ENCODE assay signal across 19 cellular contexts in the genomic region with DNA sequence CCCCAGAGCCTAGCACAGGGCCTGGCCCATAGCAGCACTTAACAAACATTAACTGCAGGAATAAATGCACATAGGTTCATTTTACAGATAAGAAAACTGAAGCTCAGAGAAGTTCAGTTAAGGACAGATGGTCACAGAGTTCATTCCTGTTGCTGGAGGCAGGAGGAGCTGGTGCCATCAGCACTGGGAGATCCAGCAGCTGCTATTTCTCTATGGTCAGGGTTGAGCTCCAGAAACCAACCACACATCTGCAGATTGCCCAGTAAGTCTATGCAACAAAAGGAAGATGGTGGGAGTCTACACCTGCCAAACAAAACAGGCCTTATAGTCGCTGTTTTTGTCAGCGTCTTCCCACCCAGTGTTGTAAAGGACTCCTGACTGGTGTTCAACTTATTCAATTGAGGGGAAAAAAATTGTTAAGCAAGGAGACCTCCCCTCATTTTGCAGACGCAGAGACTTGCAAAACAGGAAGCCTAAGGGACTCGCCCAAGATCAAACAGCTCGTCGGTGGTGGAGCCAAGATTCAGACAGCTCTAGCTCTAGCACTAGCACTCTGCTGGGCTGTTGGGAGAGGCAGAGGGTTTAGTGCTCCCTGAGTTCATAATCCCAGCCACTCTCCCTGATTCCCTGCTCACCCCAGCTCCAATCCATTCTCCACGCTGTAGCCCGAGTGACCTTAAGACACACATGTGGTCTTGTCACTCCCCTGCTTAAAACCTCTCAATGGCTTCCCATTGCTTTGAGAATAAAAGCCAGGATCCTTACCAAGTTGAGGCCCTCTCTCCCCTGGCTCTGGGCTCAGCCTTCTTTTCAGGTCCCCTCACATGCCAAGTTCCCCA. TPM values are rescaled to one million over a fixed set of nuclear protein-coding genes. Genes with fewer than 3 reads are reported as not detected.
DNase-seq lines count a peak whose midpoint lies in the region; ATAC-seq and TF ChIP-seq lines count a peak whose summit lies in the region.
"Had no signal": no experiment of that assay in that cellular context is flagged by ENCODE, and none has a peak within 500 bp of the region (broad histone marks: within the 10 kb centered on the region; RNA-seq: fewer than 3 reads in every experiment).

No MANE protein-coding gene starts in this region.

- no peak overlapping the region for H3K4me3 ChIP-seq in BLaER1 treated with 17β-estradiol and CSF1 and Interleukin-3, amounts not matched to agents 10 nM and 100 nM
- peak overlapping the region; percentile 10 for H3K4me3 ChIP-seq in CD8-positive, alpha-beta T cell (ENCODE audit: low read depth, low read length)
- H3K4me3 ChIP-seq in lower leg skin (ENCODE audit: low read depth, poor library complexity, severe bottlenecking), result no peak overlapping the region
- H3K4me3 ChIP-seq in PC-3 (ENCODE audit: low read length), result no peak overlapping the region
- H3K4me3 ChIP-seq: GM23248, PC-9, smooth muscle cell, tibial nerve had no signal

- BruUV-seq in PC-3 (replicated peaks; lab: Mats Ljungman, UMichigan), result no TSS peak

- H3K79me2 ChIP-seq in PC-3 (ENCODE audit: low read length), result no peaks in the 10 kb centered on the region

- H3F3A ChIP-seq in PC-3 (ENCODE audit: low read length, unreplicated experiment), result no peaks in the 10 kb centered on the region

- peak; percentile 81 for ATAC-seq in CD8-positive, alpha-beta T cell
- ATAC-seq in HG03135 (IDR thresholded peaks at IDR 0.05; ENCODE audit: unreplicated experiment) (no peak), GM21723 (IDR thresholded peaks at IDR 0.05; ENCODE audit: unreplicated experiment) (no peak), PC-3 (no peak)

- H3K4me2 ChIP-seq in BLaER1 treated with 17β-estradiol and CSF1 and Interleukin-3, amounts not matched to agents 10 nM and 100 nM, result peak overlapping the region; percentile 28 to 70 (median 49); a peak in 20 of 22 replicates
- H3K4me2 ChIP-seq in PC-3 (ENCODE audit: low read length), result no peak overlapping the region
- H3K4me2 ChIP-seq: PC-9 had no signal

- DNase-seq in CD8-positive, alpha-beta T cell, result peak in 4 of 7 experiments; percentile 43 to 77 (median 62)
- peak; percentile 52 for DNase-seq in activated CD4-positive, alpha-beta T cell treated with anti-CD3 and anti-CD28 coated beads, Interleukin-2, amount 50 U/mL, for 1 hour
- peak; percentile 24 for DNase-seq in central memory CD4-positive, alpha-beta T cell
- DNase-seq in lower leg skin (ENCODE audit: low spot score in 2 of 2) (no peak), PC-3 (no peak)
- DNase-seq: DMS153, GM23248, naive B cell, NCI-H1048, NCI-H526 had no signal

- H4K20me1 ChIP-seq in BLaER1 treated with 17β-estradiol and CSF1 and Interleukin-3, amounts not matched to agents 10 nM and 100 nM, result no peaks in the 10 kb centered on the region
- H4K20me1 ChIP-seq in PC-3 (ENCODE audit: low read length), result no peaks in the 10 kb centered on the region

- peaks cover 0 to 11% (median 0%) of the 10 kb centered on the region in 11 experiments; a peak in 5 of 22 replicates for H3K27me3 ChIP-seq in BLaER1 treated with 17β-estradiol and CSF1 and Interleukin-3, amounts not matched to agents 10 nM and 100 nM
- no peaks in the 10 kb centered on the region for H3K27me3 ChIP-seq in CD8-positive, alpha-beta T cell (ENCODE audit: insufficient read depth, low read length)
- no peaks in the 10 kb centered on the region for H3K27me3 ChIP-seq in PC-3 (ENCODE audit: low read length)

- WGBS in lower leg skin, 2 donors, result 73 to 77% methylated on average over 8 of the region's 8 CpGs

- no peaks in the 10 kb centered on the region for H3K9me3 Mint-ChIP-seq in CD8-positive, alpha-beta T cell
- H3K9me3 Mint-ChIP-seq: naive B cell had no signal

- POLR2A ChIA-PET in CD8-positive, alpha-beta T cell (lab: Charles Lee), result interaction anchor here (0.8 to 4.1 kb wide), 5 partner anchors 9 to 42 kb away, joined by 3 to 46 read pairs (median 4); a partner anchor contains a TSS
- POLR2A ChIA-PET in PC-3 (lab: Charles Lee; ENCODE audit: unreplicated experiment), result no interaction called here

- no peak for TF ChIP-seq POLR2A in lower leg skin (IDR thresholded peaks at IDR 0.05)

- no peak for TF ChIP-seq CTCF in CD8-positive, alpha-beta T cell (IDR thresholded peaks at IDR 0.05)
- TF ChIP-seq CTCF in lower leg skin (IDR thresholded peaks at IDR 0.05) (no peak), PC-3 (conservative IDR thresholded peaks at IDR 0.05; ENCODE audit: low read depth, low read length) (no peak)

- no peaks in the 10 kb centered on the region for H3K36me3 Mint-ChIP-seq in CD8-positive, alpha-beta T cell
- H3K36me3 Mint-ChIP-seq: naive B cell had no signal

- H3K4me3 Mint-ChIP-seq in CD8-positive, alpha-beta T cell, result peak overlapping the region; percentile 26
- H3K4me3 Mint-ChIP-seq: B cell, naive B cell had no signal

- intact Hi-C loops in CD8-positive, alpha-beta T cell (cut with DNase I, micrococcal nuclease), result no loop called here
- intact Hi-C loops in lower leg skin (cut with DNase I; ENCODE audit: low total_unique reads), result no loop called here
- intact Hi-C loops in PC-3 (cut with micrococcal nuclease), result no loop called here

- H3K4me1 ChIP-seq in BLaER1 treated with 17β-estradiol and CSF1 and Interleukin-3, amounts not matched to agents 10 nM and 100 nM, result peaks cover 7 to 63% (median 48%) of the 10 kb centered on the region in 10 experiments
- peaks cover 75% of the 10 kb centered on the region for H3K4me1 ChIP-seq in CD8-positive, alpha-beta T cell (ENCODE audit: insufficient read depth, low read length)
- H3K4me1 ChIP-seq in PC-3 (ENCODE audit: insufficient read depth, low read length), result peaks cover 16% of the 10 kb centered on the region

- peak overlapping the region in 3 of 11 experiments; percentile 10 to 20 (median 20); a peak in 3 of 22 replicates for H3K9ac ChIP-seq in BLaER1 treated with 17β-estradiol and CSF1 and Interleukin-3, amounts not matched to agents 10 nM and 100 nM
- no peak overlapping the region for H3K9ac ChIP-seq in PC-3 (ENCODE audit: low read length)
- H3K9ac ChIP-seq: GM23248 had no signal

- H2AFZ ChIP-seq in PC-3 (ENCODE audit: low read length), result no peak overlapping the region
- H2AFZ ChIP-seq: GM23248, PC-9 had no signal

- CTCF ChIA-PET in CD8-positive, alpha-beta T cell (lab: Charles Lee), result interaction anchor here (0.8 to 6.1 kb wide), 10 partner anchors 9 to 113 kb away, joined by 3 to 45 read pairs (median 6); a partner anchor contains a TSS
- CTCF ChIA-PET in PC-3 (lab: Charles Lee), result no interaction called here

- no peaks in the 10 kb centered on the region for H3K9me2 ChIP-seq in PC-3 (replicated peaks; ENCODE audit: low read length)

- no peaks in the 10 kb centered on the region for H3K36me3 ChIP-seq in BLaER1 treated with 17β-estradiol and CSF1 and Interleukin-3, amounts not matched to agents 10 nM and 100 nM
- no peaks in the 10 kb centered on the region for H3K36me3 ChIP-seq in CD8-positive, alpha-beta T cell (ENCODE audit: insufficient read depth, low read length)
- H3K36me3 ChIP-seq in PC-3 (ENCODE audit: low read depth, low read length), result no peaks in the 10 kb centered on the region
- H3K36me3 ChIP-seq: tibial nerve had no signal

- H3K27ac Mint-ChIP-seq in CD8-positive, alpha-beta T cell, result peak overlapping the region; percentile 99
- H3K27ac Mint-ChIP-seq: B cell, naive B cell, progenitor cell of endocrine pancreas had no signal

- H3K27ac ChIP-seq in BLaER1 treated with 17β-estradiol and CSF1 and Interleukin-3, amounts not matched to agents 10 nM and 100 nM, result peak overlapping the region in 6 of 11 experiments; percentile 28 to 63 (median 57); a peak in 9 of 22 replicates
- peak overlapping the region; percentile 57 for H3K27ac ChIP-seq in CD8-positive, alpha-beta T cell (ENCODE audit: low read depth, low read length)
- no peak overlapping the region for H3K27ac ChIP-seq in PC-3 (ENCODE audit: low read length)
- H3K27ac ChIP-seq: GM23248, PC-9, tibial nerve had no signal

- peaks cover 78% of the 10 kb centered on the region for H3K4me1 Mint-ChIP-seq in CD8-positive, alpha-beta T cell (ENCODE audit: low read depth)

- H3K9me3 ChIP-seq in BLaER1 treated with 17β-estradiol and CSF1 and Interleukin-3, amounts not matched to agents 10 nM and 100 nM (replicated peaks in 1 of 11), result peaks cover 0 to 17% (median 0%) of the 10 kb centered on the region in 11 experiments; a peak in 1 of 22 replicates
- H3K9me3 ChIP-seq in CD8-positive, alpha-beta T cell (ENCODE audit: low read length), result no peaks in the 10 kb centered on the region
- H3K9me3 ChIP-seq in PC-3 (ENCODE audit: low read length), result no peaks in the 10 kb centered on the region
- H3K9me3 ChIP-seq: tibial nerve had no signal

- peaks cover 6% of the 10 kb centered on the region for H3K27me3 Mint-ChIP-seq in CD8-positive, alpha-beta T cell (ENCODE audit: low read depth)

RNA-seq across cellular contexts. Expression of a gene that starts 9.0 kb away (rescaled TPM):
- 1 to 10 TPM; 6.6 to 6.8 TPM for total RNA-seq in CD8-positive, alpha-beta T cell
- under 1 TPM in 3 of 4 donors, not detected in 1; 0.30 to 0.78 (median 0.52) TPM for total RNA-seq in lower leg skin
- 23.9 and 30.6 TPM in 2 replicates for total RNA-seq in PC-3 (2014; rRNA removed)
- total RNA-seq: B cell, cardiac septum had no signal

Comparison
In these comparisons a context has a peak if more than half of its experiments do, and no peak if none do; other contexts are left out.
1. DNase-seq: peak in CD8-positive, alpha-beta T cell (4 of 7), activated CD4-positive, alpha-beta T cell treated with anti-CD3 and anti-CD28 coated beads, Interleukin-2, amount 50 U/mL, for 1 hour (single experiment) and central memory CD4-positive, alpha-beta T cell (single experiment); none in lower leg skin (0 of 2) and PC-3 (single experiment).
2. RNA of a gene that starts 9.0 kb away (total RNA-seq): 23.9 to 30.6 TPM in PC-3 and 6.6 to 6.8 TPM in CD8-positive, alpha-beta T cell; 0.30 to 0.78 TPM in lower leg skin; every median in the first group is over 4 times any median in the second.